Comparison of ENCODE assay signal across 38 cellular contexts in genomic region chr6:117456998-117457397, GRCh38. TPM values are rescaled to one million over a fixed set of nuclear protein-coding genes. Genes with fewer than 3 reads are reported as not detected.
"Had no signal": no experiment of that assay in that cellular context is flagged by ENCODE, and none has a peak within 500 bp of the region (broad histone marks: within the 10 kb centered on the region; RNA-seq: fewer than 3 reads in every experiment).

No MANE protein-coding gene starts in this region.

- H3K4me3 ChIP-seq: adrenal gland, ascending aorta, breast epithelium, cardiac muscle cell, colonic mucosa, esophagus muscularis mucosa, gastrocnemius medialis had no signal

- H3K36me3 Mint-ChIP-seq: activated CD4-positive, alpha-beta memory T cell treated with anti-CD3 and anti-CD28 coated beads for 36 hours; activated CD8-positive, alpha-beta memory T cell treated with anti-CD3 and anti-CD28 coated beads, Interleukin-2, amount 10 ng/mL, durations not matched to agents 7 days and 5 days; activated naive CD4-positive, alpha-beta T cell treated with anti-CD3 and anti-CD28 coated beads, Interleukin-2, amount 50 U/mL, for 24 hours; activated naive CD8-positive, alpha-beta T cell treated with anti-CD3 and anti-CD28 coated beads for 36 hours; brain had no signal

- DNase-seq: activated CD4-positive, alpha-beta memory T cell treated with anti-CD3 and anti-CD28 coated beads for 36 hours; activated CD4-positive, alpha-beta T cell treated with anti-CD3 and anti-CD28 coated beads for 36 hours; activated CD4-positive, alpha-beta T cell treated with anti-CD3 and anti-CD28 coated beads, Interleukin-2, amount 10 ng/mL, durations not matched to agents 24 days and 14 days; activated CD4-positive, CD25-positive, alpha-beta regulatory T cell; activated CD4-positive, CD25-positive, alpha-beta regulatory T cell treated with anti-CD3 and anti-CD28 coated beads, Interleukin-2, amount 50 U/mL, for 72 hours; activated CD8-positive, alpha-beta memory T cell treated with anti-CD3 and anti-CD28 coated beads, Interleukin-2, amount 10 ng/mL, durations not matched to agents 7 days and 5 days; activated CD8-positive, alpha-beta memory T cell treated with anti-CD3 and anti-CD28 coated beads, Interleukin-2, amount 50 U/mL, for 4 hours; activated CD8-positive, alpha-beta T cell treated with anti-CD3 and anti-CD28 coated beads, Interleukin-2, amount 10 ng/mL, durations not matched to agents 7 days and 5 days; activated effector memory CD4-positive, alpha-beta T cell treated with anti-CD3 and anti-CD28 coated beads, Interleukin-2, amount 50 U/mL, for 16 hours; activated naive CD4-positive, alpha-beta T cell treated with anti-CD3 and anti-CD28 coated beads for 36 hours; activated naive CD8-positive, alpha-beta T cell treated with anti-CD3 and anti-CD28 coated beads for 36 hours; activated naive CD8-positive, alpha-beta T cell treated with anti-CD3 and anti-CD28 coated beads, Interleukin-2, amount 50 U/mL, for 24 hours; activated T-cell treated with anti-CD3 and anti-CD28 coated beads, Interleukin-2, amount 50 U/mL, for 1 hour; activated T-cell treated with anti-CD3 and anti-CD28 coated beads, Interleukin-2, amount 50 U/mL, for 48 hours; adrenal gland; central memory CD4-positive, alpha-beta T cell; cerebellar nuclear complex; colonic mucosa; effector CD8-positive, alpha-beta T cell; endodermal cell; erythroblast; foreskin keratinocyte; gastrocnemius medialis; glutamatergic neuron; T-helper 1 cell; T-helper 17 cell; T1000 had no signal

- H3K4me3 Mint-ChIP-seq: activated CD4-positive, alpha-beta memory T cell treated with anti-CD3 and anti-CD28 coated beads for 36 hours; activated CD4-positive, alpha-beta T cell treated with anti-CD3 and anti-CD28 coated beads for 36 hours; activated CD4-positive, alpha-beta T cell treated with anti-CD3 and anti-CD28 coated beads, Interleukin-2, amount 10 ng/mL, durations not matched to agents 24 days and 14 days; activated CD8-positive, alpha-beta memory T cell treated with anti-CD3 and anti-CD28 coated beads, Interleukin-2, amount 10 ng/mL, durations not matched to agents 7 days and 5 days; activated CD8-positive, alpha-beta T cell treated with anti-CD3 and anti-CD28 coated beads, Interleukin-2, amount 10 ng/mL, durations not matched to agents 7 days and 5 days; activated naive CD4-positive, alpha-beta T cell treated with anti-CD3 and anti-CD28 coated beads for 36 hours; activated naive CD4-positive, alpha-beta T cell treated with anti-CD3 and anti-CD28 coated beads, Interleukin-2, amount 50 U/mL, for 24 hours; activated naive CD8-positive, alpha-beta T cell treated with anti-CD3 and anti-CD28 coated beads for 36 hours; activated naive CD8-positive, alpha-beta T cell treated with anti-CD3 and anti-CD28 coated beads, Interleukin-2, amount 50 U/mL, for 24 hours; activated T-helper 1 cell treated with anti-CD3 and anti-CD28 coated beads, Interleukin-12 subunit alpha, Interleukin-12 subunit beta, Interleukin-2, Interleukin-4 antibody, amounts not matched to agents 30 ng/mL and 10 ng/mL and 1 ng/mL, durations not matched to agents 14 hours and 24 hours and 36 hours; brain; endodermal cell; T-helper 17 cell; T-helper 2 cell treated with Interferon-gamma antibody and Interleukin-4, amounts not matched to agents 5 μg/mL and 100 μg/mL, for 36 hours had no signal

- H3K4me1 Mint-ChIP-seq: activated CD4-positive, alpha-beta T cell treated with anti-CD3 and anti-CD28 coated beads for 36 hours; activated CD4-positive, alpha-beta T cell treated with anti-CD3 and anti-CD28 coated beads, Interleukin-2, amount 10 ng/mL, durations not matched to agents 24 days and 14 days; activated naive CD4-positive, alpha-beta T cell treated with anti-CD3 and anti-CD28 coated beads, Interleukin-2, amount 50 U/mL, for 24 hours; activated naive CD8-positive, alpha-beta T cell treated with anti-CD3 and anti-CD28 coated beads for 36 hours; activated naive CD8-positive, alpha-beta T cell treated with anti-CD3 and anti-CD28 coated beads, Interleukin-2, amount 50 U/mL, for 24 hours; brain; T-helper 17 cell had no signal

- H3K27me3 Mint-ChIP-seq: activated naive CD8-positive, alpha-beta T cell treated with anti-CD3 and anti-CD28 coated beads, Interleukin-2, amount 50 U/mL, for 24 hours had no signal

- H3K27ac ChIP-seq: adrenal gland, ascending aorta, breast epithelium, cardiac muscle cell, colonic mucosa, esophagus muscularis mucosa, foreskin keratinocyte, gastrocnemius medialis had no signal

- H3K27ac Mint-ChIP-seq: activated CD4-positive, alpha-beta memory T cell treated with anti-CD3 and anti-CD28 coated beads for 36 hours; activated CD4-positive, alpha-beta T cell treated with anti-CD3 and anti-CD28 coated beads for 36 hours; activated CD4-positive, alpha-beta T cell treated with anti-CD3 and anti-CD28 coated beads, Interleukin-2, amount 10 ng/mL, durations not matched to agents 24 days and 14 days; activated CD8-positive, alpha-beta memory T cell treated with anti-CD3 and anti-CD28 coated beads, Interleukin-2, amount 10 ng/mL, durations not matched to agents 7 days and 5 days; activated CD8-positive, alpha-beta T cell treated with anti-CD3 and anti-CD28 coated beads, Interleukin-2, amount 10 ng/mL, durations not matched to agents 7 days and 5 days; activated naive CD4-positive, alpha-beta T cell treated with anti-CD3 and anti-CD28 coated beads for 36 hours; activated naive CD4-positive, alpha-beta T cell treated with anti-CD3 and anti-CD28 coated beads, Interleukin-2, amount 50 U/mL, for 24 hours; activated naive CD8-positive, alpha-beta T cell treated with anti-CD3 and anti-CD28 coated beads for 36 hours; activated naive CD8-positive, alpha-beta T cell treated with anti-CD3 and anti-CD28 coated beads, Interleukin-2, amount 50 U/mL, for 24 hours; activated T-helper 1 cell treated with anti-CD3 and anti-CD28 coated beads, Interleukin-12 subunit alpha, Interleukin-12 subunit beta, Interleukin-2, Interleukin-4 antibody, amounts not matched to agents 30 ng/mL and 10 ng/mL and 1 ng/mL, durations not matched to agents 14 hours and 24 hours and 36 hours; activated T-helper 2 cell treated with anti-CD3 and anti-CD28 coated beads, Interferon-gamma antibody, Interleukin-2, Interleukin-4, amounts not matched to agents 10 μg/mL and 5 μg/mL and 100 μg/mL, durations not matched to agents 14 hours and 24 hours and 36 hours; brain; endodermal cell; T-helper 17 cell; T-helper 2 cell treated with Interferon-gamma antibody and Interleukin-4, amounts not matched to agents 5 μg/mL and 100 μg/mL, for 36 hours had no signal

- H3K9me3 Mint-ChIP-seq: activated CD4-positive, alpha-beta memory T cell treated with anti-CD3 and anti-CD28 coated beads for 36 hours; activated CD4-positive, alpha-beta T cell treated with anti-CD3 and anti-CD28 coated beads, Interleukin-2, amount 10 ng/mL, durations not matched to agents 24 days and 14 days; activated naive CD4-positive, alpha-beta T cell treated with anti-CD3 and anti-CD28 coated beads for 36 hours; activated naive CD4-positive, alpha-beta T cell treated with anti-CD3 and anti-CD28 coated beads, Interleukin-2, amount 50 U/mL, for 24 hours; activated naive CD8-positive, alpha-beta T cell treated with anti-CD3 and anti-CD28 coated beads for 36 hours; activated naive CD8-positive, alpha-beta T cell treated with anti-CD3 and anti-CD28 coated beads, Interleukin-2, amount 50 U/mL, for 24 hours; activated T-helper 1 cell treated with anti-CD3 and anti-CD28 coated beads, Interleukin-12 subunit alpha, Interleukin-12 subunit beta, Interleukin-2, Interleukin-4 antibody, amounts not matched to agents 30 ng/mL and 10 ng/mL and 1 ng/mL, durations not matched to agents 14 hours and 24 hours and 36 hours; activated T-helper 2 cell treated with anti-CD3 and anti-CD28 coated beads, Interferon-gamma antibody, Interleukin-2, Interleukin-4, amounts not matched to agents 10 μg/mL and 5 μg/mL and 100 μg/mL, durations not matched to agents 14 hours and 24 hours and 36 hours; brain; endodermal cell; T-helper 2 cell treated with Interferon-gamma antibody and Interleukin-4, amounts not matched to agents 5 μg/mL and 100 μg/mL, for 36 hours had no signal

- ATAC-seq: activated CD4-positive, alpha-beta T cell treated with anti-CD3 and anti-CD28 coated beads for 36 hours; activated CD8-positive, alpha-beta memory T cell treated with anti-CD3 and anti-CD28 coated beads, Interleukin-2, amount 10 ng/mL, durations not matched to agents 7 days and 5 days; activated CD8-positive, alpha-beta T cell treated with anti-CD3 and anti-CD28 coated beads, Interleukin-2, amount 10 ng/mL, durations not matched to agents 7 days and 5 days; activated naive CD8-positive, alpha-beta T cell treated with anti-CD3 and anti-CD28 coated beads, Interleukin-2, amount 50 U/mL, for 24 hours; foreskin keratinocyte; gastrocnemius medialis; T-helper 17 cell had no signal

RNA-seq across cellular contexts. Expression of gene ROS1, which starts 31.3 kb away (rescaled TPM):
- total RNA-seq: activated CD4-positive, alpha-beta memory T cell treated with anti-CD3 and anti-CD28 coated beads for 36 hours; activated CD4-positive, alpha-beta T cell treated with anti-CD3 and anti-CD28 coated beads for 36 hours; activated CD4-positive, alpha-beta T cell treated with anti-CD3 and anti-CD28 coated beads, Interleukin-2, amount 10 ng/mL, durations not matched to agents 24 days and 14 days; activated CD8-positive, alpha-beta memory T cell treated with anti-CD3 and anti-CD28 coated beads for 36 hours; activated CD8-positive, alpha-beta memory T cell treated with anti-CD3 and anti-CD28 coated beads, Interleukin-2, amount 10 ng/mL, durations not matched to agents 7 days and 5 days; activated CD8-positive, alpha-beta T cell treated with anti-CD3 and anti-CD28 coated beads, Interleukin-2, amount 10 ng/mL, durations not matched to agents 7 days and 5 days; activated naive CD4-positive, alpha-beta T cell treated with anti-CD3 and anti-CD28 coated beads for 36 hours; activated naive CD8-positive, alpha-beta T cell treated with anti-CD3 and anti-CD28 coated beads for 36 hours; activated T-helper 1 cell treated with anti-CD3 and anti-CD28 coated beads, Interleukin-12 subunit alpha, Interleukin-12 subunit beta, Interleukin-2, Interleukin-4 antibody, amounts not matched to agents 30 ng/mL and 10 ng/mL and 1 ng/mL, durations not matched to agents 14 hours and 24 hours and 36 hours; activated T-helper 2 cell treated with anti-CD3 and anti-CD28 coated beads, Interferon-gamma antibody, Interleukin-2, Interleukin-4, amounts not matched to agents 10 μg/mL and 5 μg/mL and 100 μg/mL, durations not matched to agents 14 hours and 24 hours and 36 hours; ascending aorta; cardiac muscle cell; dermis microvascular lymphatic vessel endothelial cell; endodermal cell; foreskin keratinocyte; gastrocnemius medialis; T-helper 17 cell had no signal
